ENCODE assay signal across 8 cellular contexts in the genomic region with DNA sequence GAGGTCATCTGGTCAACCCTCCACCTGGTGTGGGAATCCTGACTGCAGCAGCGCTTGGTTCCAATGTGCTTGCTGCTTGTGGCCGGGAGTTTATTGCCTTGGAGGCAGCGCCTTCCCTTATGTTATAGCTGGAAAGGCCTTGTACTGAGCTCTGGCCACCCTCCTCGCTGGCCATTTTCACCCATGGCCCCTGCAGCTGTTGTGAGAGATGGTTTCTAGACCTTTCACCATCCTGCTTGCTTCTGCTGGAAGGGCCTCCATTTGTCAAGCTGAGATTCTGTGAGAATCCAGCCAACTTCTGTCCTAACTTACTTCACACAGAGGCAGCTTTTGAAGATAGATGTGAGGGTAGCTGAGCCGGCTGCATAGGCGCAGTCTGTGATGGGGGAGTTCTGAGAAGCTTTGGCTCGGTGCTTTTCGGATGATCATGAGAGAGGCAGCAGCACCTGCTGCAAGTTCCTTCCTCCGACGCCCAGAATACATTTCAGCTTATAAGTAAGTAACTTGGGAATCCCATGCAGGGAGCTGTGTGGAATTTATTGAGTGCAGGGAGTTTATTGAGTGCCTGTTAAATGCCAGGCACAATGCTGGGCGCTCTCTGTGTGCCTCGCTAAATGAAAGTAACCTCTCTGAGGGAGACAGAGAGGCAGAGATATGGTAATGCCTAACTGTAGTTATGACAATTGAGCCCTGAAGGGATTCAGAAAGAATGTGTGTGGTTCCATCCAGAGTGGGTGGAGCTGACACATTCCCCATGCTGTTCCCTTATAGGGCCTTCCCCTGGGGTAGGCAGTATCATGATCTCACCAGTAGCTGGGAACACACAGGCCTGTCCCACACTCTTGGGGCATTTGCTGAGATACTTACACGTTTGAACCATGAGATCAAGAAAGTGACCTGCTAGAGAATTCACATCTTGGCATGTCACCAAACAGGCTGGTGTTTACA. TPM values are rescaled to one million over a fixed set of nuclear protein-coding genes. Genes with fewer than 3 reads are reported as not detected.
DNase-seq lines count a peak whose midpoint lies in the region; ATAC-seq and TF ChIP-seq lines count a peak whose summit lies in the region.

No MANE protein-coding gene starts in this region.

- H3K27ac Mint-ChIP-seq in osteocyte (ENCODE audit: unreplicated experiment), result peak overlapping the region; percentile 90
- H3K27ac Mint-ChIP-seq in stimulated activated memory B cell treated with anti-CD40 and anti-IgM and Interleukin-4, amounts not matched to agents 10 μg/mL and 1 μg/mL and 100 μg/mL, for 72 hours, result no peak overlapping the region

- in situ Hi-C loops in SK-MEL-5 (cut with HindIII; ENCODE audit: low pct_unique_long_range_greater_than_20kb, low sequenced_read_pairs), result no loop called here

- DNase-seq in EH (ENCODE audit: low read depth) (peak; percentile 99), SK-MEL-5 (ENCODE audit: low read depth, low spot score) (peak; percentile 35), fibroblast of villous mesenchyme (ENCODE audit: low read depth) (peak; percentile 84), osteocyte (ENCODE audit: extremely low spot score, unreplicated experiment) (no peak), NOMO-1 (lab: John Stamatoyannopoulos, UW; ENCODE audit: unreplicated experiment in 2 of 2) (no peak), inferior parietal cortex (ENCODE audit: extremely low spot score) (no peak)
- no peak for DNase-seq in stimulated activated CD4-positive, alpha-beta T cell treated with anti-CD3 and anti-CD28 coated beads, Interleukin-15, amount 100 ng/mL, for 24 hours

- no peaks in the 10 kb centered on the region for H3K9me3 Mint-ChIP-seq in osteocyte (ENCODE audit: unreplicated experiment)
- no peaks in the 10 kb centered on the region for H3K9me3 Mint-ChIP-seq in stimulated activated memory B cell treated with anti-CD40 and anti-IgM and Interleukin-4, amounts not matched to agents 10 μg/mL and 1 μg/mL and 100 μg/mL, for 72 hours

- H3K27me3 Mint-ChIP-seq in osteocyte (ENCODE audit: unreplicated experiment), result no peaks in the 10 kb centered on the region
- H3K27me3 Mint-ChIP-seq in stimulated activated memory B cell treated with anti-CD40 and anti-IgM and Interleukin-4, amounts not matched to agents 10 μg/mL and 1 μg/mL and 100 μg/mL, for 72 hours, result no peaks in the 10 kb centered on the region

- ATAC-seq in stimulated activated memory B cell treated with anti-CD40 and anti-IgM and Interleukin-4, amounts not matched to agents 10 μg/mL and 1 μg/mL and 100 μg/mL, for 72 hours, result no peak

- no peak for TF ChIP-seq CTCF in fibroblast of villous mesenchyme (IDR thresholded peaks at IDR 0.05; ENCODE audit: insufficient read depth, low read depth, low read length)
- TF ChIP-seq CTCF in osteocyte (IDR thresholded peaks at IDR 0.05), result no peak

- H3K4me1 Mint-ChIP-seq in osteocyte (ENCODE audit: unreplicated experiment), result peaks cover 87% of the 10 kb centered on the region
- peaks cover 16% of the 10 kb centered on the region for H3K4me1 Mint-ChIP-seq in stimulated activated memory B cell treated with anti-CD40 and anti-IgM and Interleukin-4, amounts not matched to agents 10 μg/mL and 1 μg/mL and 100 μg/mL, for 72 hours

- no peak overlapping the region for H3K4me3 ChIP-seq in fibroblast of villous mesenchyme (ENCODE audit: low read depth, low read length)

- H3K36me3 Mint-ChIP-seq in osteocyte (ENCODE audit: unreplicated experiment), result peaks cover 30% of the 10 kb centered on the region
- H3K36me3 Mint-ChIP-seq in stimulated activated memory B cell treated with anti-CD40 and anti-IgM and Interleukin-4, amounts not matched to agents 10 μg/mL and 1 μg/mL and 100 μg/mL, for 72 hours, result no peaks in the 10 kb centered on the region

- no peak overlapping the region for H3K4me3 Mint-ChIP-seq in osteocyte (ENCODE audit: unreplicated experiment)
- no peak overlapping the region for H3K4me3 Mint-ChIP-seq in stimulated activated memory B cell treated with anti-CD40 and anti-IgM and Interleukin-4, amounts not matched to agents 10 μg/mL and 1 μg/mL and 100 μg/mL, for 72 hours

RNA-seq across cellular contexts. Expression of gene CTIF, which starts 8.9 kb away (rescaled TPM):
- total RNA-seq in SK-MEL-5 (2014; rRNA removed; shearing (Covaris generic)), result 3.7 and 6.2 TPM in 2 replicates
- polyA plus RNA-seq in SK-MEL-5 (2015; cell fraction: cytosol; rRNA removed), result 7.9 and 9.4 TPM in 2 replicates
- polyA plus RNA-seq in SK-MEL-5 (2015; cell fraction: nucleus; rRNA removed), result 18.7 and 24.6 TPM in 2 replicates
- total RNA-seq in fibroblast of villous mesenchyme (71.5 and 86.4 TPM in 2 replicates), osteocyte (169 and 172 TPM in 2 replicates)

Comparison
In these comparisons a context has a peak if more than half of its experiments do, and no peak if none do; other contexts are left out.
1. DNase-seq: peak in EH (single experiment), SK-MEL-5 (single experiment) and fibroblast of villous mesenchyme (single experiment); none in osteocyte (single experiment), NOMO-1 (0 of 2), inferior parietal cortex (single experiment) and stimulated activated CD4-positive, alpha-beta T cell treated with anti-CD3 and anti-CD28 coated beads, Interleukin-15, amount 100 ng/mL, for 24 hours (single experiment).
2. RNA of gene CTIF, which starts 8.9 kb away (total RNA-seq): 169 to 172 TPM in osteocyte and 71.5 to 86.4 TPM in fibroblast of villous mesenchyme; 3.7 to 6.2 TPM in SK-MEL-5; every median in the first group is over 10 times any median in the second.